In genomic region chr15:65857718-65858402, GRCh38 we compare ENCODE assay signal across 1 cellular context.
TF ChIP-seq lines count a peak whose summit lies in the region.

No MANE protein-coding gene starts in this region.

TF ChIP-seq in GM12878, 131 proteins besides CTCF, POLR2A, EP300 and RAD21:
- no peak for TF ChIP-seq SIX5 (IDR thresholded peaks at IDR 0.05; ENCODE audit: low read depth, low read length, severe bottlenecking)
- TF ChIP-seq POU2F2 (IDR thresholded peaks at IDR 0.05; ENCODE audit: borderline replicate concordance, low read depth, low read length), result peak; percentile 63; the same call in 1 of the 3 replicates
- peak; percentile 28; the same call in 1 of the 2 replicates for TF ChIP-seq SPI1 (IDR thresholded peaks at IDR 0.05; ENCODE audit: borderline replicate concordance, insufficient read depth, low read depth, low read length)
- 0 out of 2 replicates have a peak, but pooled peaks have one; percentile 3 for TF ChIP-seq RUNX3 (IDR thresholded peaks at IDR 0.05; ENCODE audit: low read length)
